20 cellular contexts compared by ENCODE assay signal in genomic region chr9:107363511-107364182, GRCh38.
DNase-seq lines count a peak whose midpoint lies in the region; ATAC-seq, FAIRE-seq and TF ChIP-seq lines count a peak whose summit lies in the region.
"Had no signal": no experiment of that assay in that cellular context is flagged by ENCODE, and none has a peak within 500 bp of the region (broad histone marks: within the 10 kb centered on the region; RNA-seq: fewer than 3 reads in every experiment).

No MANE protein-coding gene starts in this region.

- H3K23me2 ChIP-seq in H1 (ENCODE audit: low read depth, low read length) = no peaks in the 10 kb centered on the region

- H3K23ac ChIP-seq in H1 (ENCODE audit: insufficient read length) = no peak overlapping the region

- DNase-seq in GM04504 (ENCODE audit: low read depth) = peak; percentile 28
- peak; percentile 73 for DNase-seq in NCI-H2171 (lab: John Stamatoyannopoulos, UW)
- no peak for DNase-seq in H1 (ENCODE audit: low read depth in 1 of 2, low spot score in 2 of 2)
- DNase-seq in neural progenitor cell (ENCODE audit: low spot score) = peak; percentile 59
- DNase-seq in thyroid gland = no peak
- no peak for DNase-seq in activated gamma-delta T cell (lab: John Stamatoyannopoulos, UW)
- DNase-seq in NCI-H1930 (lab: John Stamatoyannopoulos, UW) = no peak
- DNase-seq: activated CD4-positive, alpha-beta T cell treated with anti-CD3 and anti-CD28 coated beads for 48 hours; activated T-cell treated with anti-CD3 and anti-CD28 coated beads for 4 hours; caudate nucleus; DMS79; effector memory CD4-positive, alpha-beta T cell; HCEC 1CT; NCI-H345; SIG-M5 had no signal

- POLR2A ChIA-PET in H1 (lab: Charles Lee; ENCODE audit: partially characterized antibody) = interaction anchor here (0.6 kb wide), 1 partner anchor 74 kb away, joined by 3 read pairs; no protein-coding TSS in a partner anchor

- no peak overlapping the region for H3K4me3 ChIP-seq in H1 (ENCODE audit: extremely low read depth in 1 of 4, insufficient read depth in 2 of 4, low read depth in 3 of 4, low read length in 4 of 4)
- H3K4me3 ChIP-seq in neural progenitor cell = no peak overlapping the region
- no peak overlapping the region for H3K4me3 ChIP-seq in thyroid gland (replicated peaks in 1 of 3)
- H3K4me3 ChIP-seq: BLaER1, tibial nerve had no signal

- H3K9me3 ChIP-seq in H1 (ENCODE audit: insufficient read depth in 2 of 2, low read depth in 1 of 2, low read length in 1 of 2) = no peaks in the 10 kb centered on the region
- H3K9me3 ChIP-seq in neural progenitor cell (ENCODE audit: low read depth) = no peaks in the 10 kb centered on the region
- no peaks in the 10 kb centered on the region for H3K9me3 ChIP-seq in thyroid gland
- H3K9me3 ChIP-seq: tibial nerve had no signal

- H2AFZ ChIP-seq in H1 (ENCODE audit: low read length) (peak overlapping the region; percentile 91; the same call in 1 of the 2 replicates), neural progenitor cell (replicated peaks) (peak overlapping the region; percentile 84)

- no peak overlapping the region for H4K5ac ChIP-seq in H1 (ENCODE audit: insufficient read length, low read depth, low read length)

- ATAC-seq in GM19328 (IDR thresholded peaks at IDR 0.05; ENCODE audit: unreplicated experiment) = no peak

- H3K14ac ChIP-seq in H1 (ENCODE audit: insufficient read length) = no peak overlapping the region

- no peak overlapping the region for H4K8ac ChIP-seq in H1 (ENCODE audit: extremely low read depth, insufficient read depth, low read length)

- H3K27me3 ChIP-seq in H1 (replicated peaks in 1 of 4; ENCODE audit: control insufficient read depth in 3 of 4, extremely low read depth in 1 of 4, insufficient read depth in 3 of 4, low read length in 3 of 4) (no peaks in the 10 kb centered on the region), neural progenitor cell (no peaks in the 10 kb centered on the region), thyroid gland (no peaks in the 10 kb centered on the region)
- H3K27me3 ChIP-seq: BLaER1, tibial nerve had no signal

- H3K9me3 Mint-ChIP-seq in neural progenitor cell = no peaks in the 10 kb centered on the region
- H3K9me3 Mint-ChIP-seq: memory B cell had no signal

- no peak overlapping the region for H4K91ac ChIP-seq in H1 (replicated peaks; ENCODE audit: insufficient read length, low read length)

- H3K36me3 Mint-ChIP-seq in neural progenitor cell = no peaks in the 10 kb centered on the region
- H3K36me3 Mint-ChIP-seq: activated naive CD8-positive, alpha-beta T cell; memory B cell had no signal

- H3K4me2 ChIP-seq in H1 (ENCODE audit: insufficient read depth in 1 of 2, low read depth in 2 of 2, low read length in 2 of 2) = no peak overlapping the region
- no peak overlapping the region for H3K4me2 ChIP-seq in neural progenitor cell
- H3K4me2 ChIP-seq: BLaER1 had no signal

- H3K4ac ChIP-seq in H1 (replicated peaks; ENCODE audit: insufficient read length, low read depth, low read length) = no peak overlapping the region

- no peak overlapping the region for H3K4me3 Mint-ChIP-seq in neural progenitor cell
- H3K4me3 Mint-ChIP-seq: activated naive CD8-positive, alpha-beta T cell; memory B cell had no signal

- H2BK120ac ChIP-seq in H1 (replicated peaks; ENCODE audit: low read depth, low read length) = no peak overlapping the region

- H3K79me1 ChIP-seq in H1 (ENCODE audit: low read depth, low read length) = no peaks in the 10 kb centered on the region

- no peak for TF ChIP-seq CTCF in H1 (IDR thresholded peaks at IDR 0.05; ENCODE audit: control extremely low read depth in 1 of 3, insufficient read depth in 1 of 3, low read depth in 1 of 3, low read length in 3 of 3)
- TF ChIP-seq CTCF in neural progenitor cell (IDR thresholded peaks at IDR 0.05) = no peak
- TF ChIP-seq CTCF in thyroid gland (IDR thresholded peaks at IDR 0.05) = no peak

- H3K4me1 Mint-ChIP-seq in neural progenitor cell = peaks cover 30% of the 10 kb centered on the region

- CTCF ChIA-PET in H1 (lab: Charles Lee; ENCODE audit: partially characterized antibody) = interaction anchor here (0.6 to 1.4 kb wide), 2 partner anchors 28 to 33 kb away, joined by 3 to 4 read pairs; no protein-coding TSS in a partner anchor

- H3K27ac ChIP-seq in H1 (ENCODE audit: low read depth, low read length) (no peak overlapping the region), neural progenitor cell (no peak overlapping the region), thyroid gland (no peak overlapping the region)
- H3K27ac ChIP-seq: BLaER1, tibial nerve had no signal

- no peak overlapping the region for H3K56ac ChIP-seq in H1 (replicated peaks; ENCODE audit: insufficient read length, low read depth, low read length)

- H4K20me1 ChIP-seq in H1 (replicated peaks in 1 of 2; ENCODE audit: control insufficient read depth in 1 of 2, insufficient read depth in 2 of 2, low read length in 2 of 2) (no peaks in the 10 kb centered on the region), neural progenitor cell (ENCODE audit: low read depth) (no peaks in the 10 kb centered on the region)
- H4K20me1 ChIP-seq: BLaER1 had no signal

- TF ChIP-seq POLR2A in H1 (IDR thresholded peaks at IDR 0.05; ENCODE audit: control extremely low read depth in 1 of 2, low read depth in 2 of 2, low read length in 2 of 2) (no peak), thyroid gland (IDR thresholded peaks at IDR 0.05) (no peak)

- no peaks in the 10 kb centered on the region for H3F3A ChIP-seq in neural progenitor cell (ENCODE audit: low read depth)

- H2AK5ac ChIP-seq in H1 (ENCODE audit: low read depth, low read length) = no peak overlapping the region

- no peaks in the 10 kb centered on the region for H3K36me3 ChIP-seq in H1 (ENCODE audit: control insufficient read depth in 2 of 4, insufficient read depth in 4 of 4, low read length in 3 of 4)
- H3K36me3 ChIP-seq in neural progenitor cell = no peaks in the 10 kb centered on the region
- no peaks in the 10 kb centered on the region for H3K36me3 ChIP-seq in thyroid gland
- H3K36me3 ChIP-seq: BLaER1, tibial nerve had no signal

- 87% methylated on average over 10 of the region's 10 CpGs; no CpG with 5 or more reads in 1 of the 2 experiments for whole genome bisulfite sequencing in H1 (ENCODE audit: extremely low coverage in 1 of 2, insufficient coverage in 1 of 2, insufficient read length in 1 of 2, insufficient replicate concordance in 2 of 2, low coverage in 1 of 2, low lambda C conversion rate in 2 of 2, missing lambda C conversion rate in 1 of 2), 2 experiments
- 78 to 85% methylated on average over 10 of the region's 10 CpGs for WGBS in thyroid gland, 2 donors

- TF ChIP-seq EP300 in H1 (IDR thresholded peaks at IDR 0.05; ENCODE audit: borderline replicate concordance in 1 of 2, low read depth in 2 of 2, low read length in 2 of 2) = no peak

- no peak overlapping the region for H2BK12ac ChIP-seq in H1 (ENCODE audit: low read depth, low read length)

- H3K27ac Mint-ChIP-seq in neural progenitor cell = peak overlapping the region; percentile 96
- H3K27ac Mint-ChIP-seq: activated naive CD8-positive, alpha-beta T cell; memory B cell had no signal

- H3K9ac ChIP-seq in H1 (replicated peaks in 1 of 4; ENCODE audit: extremely low read depth in 1 of 4, low read depth in 3 of 4, low read length in 3 of 4) = no peak overlapping the region
- H3K9ac ChIP-seq in neural progenitor cell = no peak overlapping the region
- H3K9ac ChIP-seq: BLaER1 had no signal

- no peak overlapping the region for H2BK20ac ChIP-seq in H1 (ENCODE audit: low read length)

- no peaks in the 10 kb centered on the region for H3K79me2 ChIP-seq in H1 (ENCODE audit: control insufficient read depth in 1 of 2, insufficient read depth in 2 of 2, low read length in 2 of 2)
- no peaks in the 10 kb centered on the region for H3K79me2 ChIP-seq in neural progenitor cell (ENCODE audit: low read depth)

- no peak overlapping the region for H3K18ac ChIP-seq in H1 (ENCODE audit: extremely low read depth, low read length)

- no peak for TF ChIP-seq RAD21 in H1 (IDR thresholded peaks at IDR 0.05 in 1 of 2, conservative IDR thresholded peaks at IDR 0.05 in 1 of 2; ENCODE audit: low read depth in 2 of 2, low read length in 2 of 2)

- peaks cover 7% of the 10 kb centered on the region for H3K27me3 Mint-ChIP-seq in neural progenitor cell (ENCODE audit: insufficient read depth, low read depth)

- 0 out of 2 replicates have a peak overlapping the region, but pooled peaks have one; percentile 49 for H2BK5ac ChIP-seq in H1 (ENCODE audit: low read depth, low read length)

- H2BK15ac ChIP-seq in H1 (ENCODE audit: low read length) = no peak overlapping the region

- intact Hi-C loops in thyroid gland (cut with DNase I) = no loop called here

- no peak for FAIRE-seq in H1 (lab: Jason Lieb, UNC)

- H3K4me1 ChIP-seq in H1 (replicated peaks in 1 of 4; ENCODE audit: control insufficient read depth in 3 of 4, insufficient read depth in 4 of 4, low read length in 3 of 4) (no peaks in the 10 kb centered on the region; a peak in 1 of 7 replicates), neural progenitor cell (peaks cover 16% of the 10 kb centered on the region), thyroid gland (peaks cover 0 to 6% of the 10 kb centered on the region in 2 donors)
- H3K4me1 ChIP-seq: tibial nerve had no signal

TF ChIP-seq in H1, 55 proteins besides CTCF, POLR2A, EP300 and RAD21:
- no peak for TF ChIP-seq CHD1 (IDR thresholded peaks at IDR 0.05; ENCODE audit: low read depth, low read length)
- TF ChIP-seq EGR1 (IDR thresholded peaks at IDR 0.05; ENCODE audit: borderline replicate concordance, low read depth, low read length) = no peak
- TF ChIP-seq SAP30 (IDR thresholded peaks at IDR 0.05; ENCODE audit: insufficient read depth, insufficient replicate concordance, low read length) = no peak
- TF ChIP-seq EZH2 (IDR thresholded peaks at IDR 0.05; ENCODE audit: low read depth, low read length, severe bottlenecking) = no peak
- TF ChIP-seq GABPA (IDR thresholded peaks at IDR 0.05; ENCODE audit: borderline replicate concordance, insufficient read depth, low read length) = no peak
- TF ChIP-seq TBP (IDR thresholded peaks at IDR 0.05; ENCODE audit: low read depth, low read length) = no peak
- TF ChIP-seq E2F6 (IDR thresholded peaks at IDR 0.05) = no peak
- TF ChIP-seq ATF3 (IDR thresholded peaks at IDR 0.05; ENCODE audit: insufficient read depth, low read depth, low read length) = no peak
- TF ChIP-seq POU5F1 (IDR thresholded peaks at IDR 0.05; ENCODE audit: low read depth, low read length) = no peak
- TF ChIP-seq ASH2L (IDR thresholded peaks at IDR 0.05; ENCODE audit: low read length) = no peak
TF ChIP-seq in H1: peak in this region for 0.

Comparison
In these comparisons a context has a peak if more than half of its experiments do, and no peak if none do; other contexts are left out.
1. DNase-seq: peak in GM04504 (single experiment), NCI-H2171 (single experiment) and neural progenitor cell (single experiment); none in H1 (0 of 2), thyroid gland (0 of 2), activated gamma-delta T cell (single experiment) and NCI-H1930 (0 of 2).